18 cellular contexts compared by ENCODE assay signal in the genomic region with DNA sequence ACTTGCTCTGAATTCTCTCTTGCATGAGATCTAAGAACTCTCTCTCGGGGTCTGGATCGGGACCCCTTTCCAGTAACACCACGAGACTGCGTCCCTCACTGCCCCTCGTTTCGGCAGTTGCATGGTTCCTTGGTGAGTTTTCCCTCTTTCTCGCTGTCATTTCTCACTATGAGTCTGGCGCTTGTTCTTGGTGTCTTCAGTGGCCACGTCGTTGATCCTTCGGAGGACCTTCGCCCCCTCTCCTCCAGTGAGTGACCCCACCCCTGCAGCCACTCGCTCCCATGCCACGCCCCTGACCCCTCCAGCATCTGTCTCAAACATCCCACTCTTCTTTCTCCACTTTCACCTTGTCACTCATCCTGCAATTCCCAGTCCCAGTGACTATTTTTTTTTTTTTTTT. TPM values are rescaled to one million over a fixed set of nuclear protein-coding genes. Genes with fewer than 3 reads are reported as not detected.
DNase-seq lines count a peak whose midpoint lies in the region; ATAC-seq and TF ChIP-seq lines count a peak whose summit lies in the region.
"Had no signal": no experiment of that assay in that cellular context is flagged by ENCODE, and none has a peak within 500 bp of the region (broad histone marks: within the 10 kb centered on the region; RNA-seq: fewer than 3 reads in every experiment).

No MANE protein-coding gene starts in this region.

- H2AFZ ChIP-seq in ACC112 (ENCODE audit: low read length, unreplicated experiment) (no peak overlapping the region), smooth muscle cell (ENCODE audit: low read depth) (no peak overlapping the region)

- H3K79me2 ChIP-seq in ACC112 (ENCODE audit: control insufficient read depth, insufficient read depth, low read length, unreplicated experiment), result peaks cover 87% of the 10 kb centered on the region
- peaks cover 37% of the 10 kb centered on the region for H3K79me2 ChIP-seq in smooth muscle cell (ENCODE audit: low read depth)

- TF ChIP-seq CTCF in heart right ventricle (IDR thresholded peaks at IDR 0.05), result no peak
- no peak for TF ChIP-seq CTCF in smooth muscle cell (IDR thresholded peaks at IDR 0.05; ENCODE audit: borderline replicate concordance, insufficient read depth, poor library complexity, severe bottlenecking)
- TF ChIP-seq CTCF in WERI-Rb-1 (IDR thresholded peaks at IDR 0.05; ENCODE audit: low read depth, low read length), result no peak

- H3K4me2 ChIP-seq in smooth muscle cell, result peak overlapping the region; percentile 70

- H3K9me3 ChIP-seq in T-helper 17 cell (ENCODE audit: control insufficient read depth, low read length, poor library complexity, severe bottlenecking), result no peaks in the 10 kb centered on the region
- H3K9me3 ChIP-seq in heart right ventricle, result no peaks in the 10 kb centered on the region
- no peaks in the 10 kb centered on the region for H3K9me3 ChIP-seq in smooth muscle cell (replicated peaks; ENCODE audit: low read depth)
- no peaks in the 10 kb centered on the region for H3K9me3 ChIP-seq in WERI-Rb-1 (ENCODE audit: severe bottlenecking)
- H3K9me3 ChIP-seq: pancreas had no signal

- H3K36me3 Mint-ChIP-seq in T-helper 17 cell (ENCODE audit: low read depth), result peaks cover 13% of the 10 kb centered on the region

- H3K4me3 Mint-ChIP-seq in T-helper 17 cell, result no peak overlapping the region
- H3K4me3 Mint-ChIP-seq: WTC11 had no signal

- intact Hi-C loops in heart right ventricle (cut with DNase I), result no loop called here

- peak overlapping the region; percentile 97 for H3K27ac ChIP-seq in ACC112 (ENCODE audit: low read depth, low read length)
- H3K27ac ChIP-seq in heart right ventricle, result peak overlapping the region in 9 of 10 donors; percentile 51 to 87 (median 83)
- peak overlapping the region; percentile 99 for H3K27ac ChIP-seq in smooth muscle cell (ENCODE audit: low read depth)
- no peak overlapping the region for H3K27ac ChIP-seq in WERI-Rb-1

- peaks cover 65% of the 10 kb centered on the region for H3K4me1 Mint-ChIP-seq in T-helper 17 cell

- peak overlapping the region; percentile 49 for H3K27ac Mint-ChIP-seq in T-helper 17 cell

- H3K36me3 ChIP-seq in ACC112 (ENCODE audit: insufficient read depth, low read length) (no peaks in the 10 kb centered on the region), heart right ventricle (no peaks in the 10 kb centered on the region), smooth muscle cell (ENCODE audit: low read depth) (no peaks in the 10 kb centered on the region), WERI-Rb-1 (no peaks in the 10 kb centered on the region; the same call in 1 of the 2 replicates)
- H3K36me3 ChIP-seq: pancreas had no signal

- peak overlapping the region; percentile 91 for H3K9ac ChIP-seq in smooth muscle cell (ENCODE audit: low read depth)
- H3K9ac ChIP-seq: KMS-11 had no signal

- no peak for ATAC-seq in T-helper 17 cell
- no peak for ATAC-seq in heart right ventricle
- no peak for ATAC-seq in HG03108 (IDR thresholded peaks at IDR 0.05; ENCODE audit: unreplicated experiment)
- ATAC-seq: pancreas, WTC11 had no signal

- WGBS in heart right ventricle, 2 donors, result 95% methylated on average over 14 of the region's 14 CpGs
- 97% methylated on average over 14 of the region's 14 CpGs for WGBS in smooth muscle cell (ENCODE audit: low lambda C conversion rate)

- H4K20me1 ChIP-seq in smooth muscle cell (ENCODE audit: low read depth), result no peaks in the 10 kb centered on the region

- no peak for DNase-seq in T-helper 17 cell
- DNase-seq in heart right ventricle, result no peak
- DNase-seq in smooth muscle cell (lab: John Stamatoyannopoulos, UW; ENCODE audit: unreplicated experiment), result no peak
- no peak for DNase-seq in NCI-H82 treated with DMSO at 0.1 percent for 48 hours (lab: John Stamatoyannopoulos, UW; ENCODE audit: unreplicated experiment)
- DNase-seq in WERI-Rb-1, result no peak
- DNase-seq in NCI-H146 treated with DMSO at 0.1 percent for 48 hours (lab: John Stamatoyannopoulos, UW; ENCODE audit: unreplicated experiment), result no peak
- DNase-seq: activated CD8-positive, alpha-beta memory T cell treated with anti-CD3 and anti-CD28 coated beads for 24 hours; amygdala; islet precursor cell; NCI-H1092 treated with DMSO at 0.1 percent for 48 hours; NCI-H2171; RPMI8226; T-helper 1 cell had no signal

- H3K27me3 Mint-ChIP-seq in T-helper 17 cell, result no peaks in the 10 kb centered on the region

- no peak overlapping the region for H3K4me3 ChIP-seq in ACC112 (ENCODE audit: low read depth, low read length)
- no peak overlapping the region for H3K4me3 ChIP-seq in heart right ventricle
- no peak overlapping the region for H3K4me3 ChIP-seq in smooth muscle cell
- no peak overlapping the region for H3K4me3 ChIP-seq in WERI-Rb-1 (ENCODE audit: low read depth, low read length)
- H3K4me3 ChIP-seq: pancreas had no signal

- H3K27me3 ChIP-seq in ACC112 (ENCODE audit: insufficient read depth, low read length) (no peaks in the 10 kb centered on the region), heart right ventricle (no peaks in the 10 kb centered on the region), smooth muscle cell (ENCODE audit: low read depth) (no peaks in the 10 kb centered on the region), WERI-Rb-1 (ENCODE audit: insufficient read depth, low read depth, severe bottlenecking) (no peaks in the 10 kb centered on the region)
- H3K27me3 ChIP-seq: pancreas had no signal

- H3F3A ChIP-seq in smooth muscle cell (ENCODE audit: low read depth), result peaks cover 21% of the 10 kb centered on the region

- H3K4me1 ChIP-seq in ACC112 (ENCODE audit: control insufficient read depth, insufficient read depth, low read length, unreplicated experiment), result peaks cover 52% of the 10 kb centered on the region
- H3K4me1 ChIP-seq in heart right ventricle, result peaks cover 22 to 80% (median 56%) of the 10 kb centered on the region in 9 donors
- H3K4me1 ChIP-seq in smooth muscle cell (ENCODE audit: low read depth), result peaks cover 16% of the 10 kb centered on the region

RNA-seq across cellular contexts. Expression of gene SYNJ2, which starts 23.0 kb away (rescaled TPM):
- 10 to 100 TPM; 43.6 to 45.0 TPM for total RNA-seq in T-helper 17 cell
- 10 to 100 TPM; 14.0 to 27.8 (median 19.6) TPM for total RNA-seq in heart right ventricle
- 10 to 100 TPM; 14.5 to 17.6 TPM for polyA plus RNA-seq in heart right ventricle
- total RNA-seq in smooth muscle cell, result 6.1 TPM in 2 replicates
- 6.0 and 11.5 TPM in 2 replicates for polyA plus RNA-seq in smooth muscle cell
